Comparison of ENCODE assay signal across 8 cellular contexts in the genomic region with DNA sequence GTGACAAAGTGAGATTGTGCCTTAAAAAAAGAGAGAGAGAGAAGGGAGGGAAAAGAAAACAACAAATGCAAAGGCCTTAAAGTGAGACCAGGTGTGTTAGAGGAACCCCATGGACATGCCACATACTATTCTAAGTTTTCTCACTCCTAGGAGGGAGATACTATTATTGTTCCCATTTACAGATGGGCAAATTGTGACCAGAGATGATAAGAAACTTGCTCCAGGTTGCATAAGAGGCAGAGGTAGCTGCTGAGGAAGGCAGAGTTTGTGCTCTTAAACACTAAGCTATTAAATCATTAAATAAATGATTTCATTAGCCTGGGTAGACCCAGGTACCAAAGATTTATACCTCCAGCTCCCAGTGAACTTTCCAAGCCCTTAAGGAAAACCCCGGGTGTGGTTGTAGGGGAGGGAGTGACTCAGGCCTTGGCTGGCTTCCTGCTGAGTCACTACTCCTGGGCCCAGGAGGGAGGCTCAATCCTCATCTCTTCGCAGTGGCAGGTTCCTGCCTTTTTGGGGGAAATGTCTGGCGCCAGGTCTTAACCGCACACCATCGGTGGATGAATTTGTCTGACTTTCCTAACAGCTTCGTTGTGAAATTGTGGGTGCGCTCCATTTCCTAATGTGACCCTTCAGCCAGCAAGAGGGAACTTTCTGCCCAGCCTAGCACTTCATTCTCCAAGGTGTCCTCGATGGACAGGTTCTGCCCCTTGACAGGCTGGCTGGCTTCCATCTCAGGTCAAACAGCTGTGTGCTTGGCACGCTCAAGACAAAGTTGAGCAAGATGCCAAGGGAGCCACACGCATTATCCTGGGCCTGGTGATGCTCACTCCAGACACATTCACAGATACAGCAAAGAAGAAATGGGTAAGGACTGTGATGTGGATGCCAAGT. TPM values are rescaled to one million over a fixed set of nuclear protein-coding genes. Genes with fewer than 3 reads are reported as not detected.
DNase-seq lines count a peak whose midpoint lies in the region; ATAC-seq, FAIRE-seq and TF ChIP-seq lines count a peak whose summit lies in the region.

No MANE protein-coding gene starts in this region.

- H3K4me2 ChIP-seq in GM12878 (ENCODE audit: control insufficient read depth, insufficient read depth), result no peak overlapping the region

- H3K27ac ChIP-seq in GM12878 (ENCODE audit: control insufficient read depth, insufficient read depth), result no peak overlapping the region

- RAD21 ChIA-PET in GM12878 (lab: Charles Lee; ENCODE audit: unreplicated experiment), result interaction anchor here (0.9 to 1.4 kb wide), 2 partner anchors 10 to 162 kb away, joined by 5 read pairs; no protein-coding TSS in a partner anchor

- H3K9ac ChIP-seq in GM12878 (ENCODE audit: control insufficient read depth, insufficient read depth, low read length), result no peak overlapping the region

- WGBS in GM12878 (ENCODE audit: insufficient coverage, insufficient replicate concordance, low lambda C conversion rate, missing lambda C conversion rate), result 67% methylated on average over 10 of the region's 10 CpGs

- no peaks in the 10 kb centered on the region for H3K27me3 Mint-ChIP-seq in stimulated activated naive CD8-positive, alpha-beta T cell treated with anti-CD3 and anti-CD28 coated beads, Interleukin-15, Interleukin-2, amounts not matched to agents 100 ng/mL and 50 ng/mL, for 24 hours

- SMC1A ChIA-PET in GM12878 (lab: Charles Lee; ENCODE audit: uncharacterized antibody, unreplicated experiment), result interaction anchor here (0.8 to 1.4 kb wide), 3 partner anchors 35 to 160 kb away, joined by 3 to 6 read pairs (median 3); no protein-coding TSS in a partner anchor

- TF ChIP-seq POLR2A in GM12878 (IDR thresholded peaks at IDR 0.05; ENCODE audit: low read depth, low read length), result no peak

- CTCF ChIA-PET in GM12878 (lab: Yijun Ruan, JAX), result interaction anchor here (0.9 kb wide), 1 partner anchor 12 kb away, joined by 3 read pairs; no protein-coding TSS in a partner anchor

- no peak for TF ChIP-seq RAD21 in GM12878 (IDR thresholded peaks at IDR 0.05; ENCODE audit: insufficient read depth, low read depth, low read length)

- H3K9me3 Mint-ChIP-seq in stimulated activated naive CD8-positive, alpha-beta T cell treated with anti-CD3 and anti-CD28 coated beads, Interleukin-15, Interleukin-2, amounts not matched to agents 100 ng/mL and 50 ng/mL, for 24 hours, result no peaks in the 10 kb centered on the region

- POLR2A ChIA-PET in GM12878 (lab: Charles Lee), result no interaction called here

- in situ Hi-C loops in GM12878 (cut with MboI), result loop anchor here (25.0 kb wide), 1 partner anchor 365 kb away; a partner anchor contains a TSS

- H3K27ac Mint-ChIP-seq in stimulated activated naive CD8-positive, alpha-beta T cell treated with anti-CD3 and anti-CD28 coated beads, Interleukin-15, Interleukin-2, amounts not matched to agents 100 ng/mL and 50 ng/mL, for 24 hours, result peak overlapping the region; percentile 56

- 0 out of 2 replicates have a peak overlapping the region, but pooled peaks have one; percentile 16 for H2AFZ ChIP-seq in GM12878 (ENCODE audit: control insufficient read depth, low read depth, low read length)

- BruUV-seq in GM12878 (replicated peaks; lab: Mats Ljungman, UMichigan), result no TSS peak

- no peaks in the 10 kb centered on the region for H3K9me3 ChIP-seq in GM12878 (replicated peaks; ENCODE audit: control insufficient read depth, insufficient read depth, low read length)

- H3K4me3 Mint-ChIP-seq in stimulated activated naive CD8-positive, alpha-beta T cell treated with anti-CD3 and anti-CD28 coated beads, Interleukin-15, Interleukin-2, amounts not matched to agents 100 ng/mL and 50 ng/mL, for 24 hours, result peak overlapping the region; percentile 1

- H3K4me1 Mint-ChIP-seq in stimulated activated naive CD8-positive, alpha-beta T cell treated with anti-CD3 and anti-CD28 coated beads, Interleukin-15, Interleukin-2, amounts not matched to agents 100 ng/mL and 50 ng/mL, for 24 hours (ENCODE audit: low read depth), result peaks cover 47% of the 10 kb centered on the region

- intact Hi-C loops in GM12878 (cut with micrococcal nuclease; ENCODE audit: unreplicated experiment), result no loop called here

- no peak for TF ChIP-seq CTCF in GM12878 (IDR thresholded peaks at IDR 0.05 in 2 of 3, conservative IDR thresholded peaks at IDR 0.05 in 1 of 3; ENCODE audit: control insufficient read depth in 2 of 3, extremely low read depth in 1 of 3, insufficient read depth in 1 of 3, low read depth in 3 of 3, low read length in 3 of 3)

- no peaks in the 10 kb centered on the region for H3K27me3 ChIP-seq in GM12878 (replicated peaks in 1 of 2; ENCODE audit: control insufficient read depth in 2 of 2, insufficient read depth in 2 of 2, low read length in 1 of 2)

- no peak for FAIRE-seq in GM12878 (lab: Jason Lieb, UNC)

- no peaks in the 10 kb centered on the region for H3K36me3 ChIP-seq in GM12878 (ENCODE audit: control insufficient read depth in 2 of 2, insufficient read depth in 2 of 2, low read length in 1 of 2)

- ATAC-seq in GM12878 (peak; percentile 37; the same call in 1 of the 3 replicates), HG03280 (IDR thresholded peaks at IDR 0.05; ENCODE audit: unreplicated experiment) (no peak)

- peaks cover 8% of the 10 kb centered on the region; the same call in 1 of the 2 replicates for H3K4me1 ChIP-seq in GM12878 (ENCODE audit: control insufficient read depth, insufficient read depth, low read length)

- no peaks in the 10 kb centered on the region for H4K20me1 ChIP-seq in GM12878 (ENCODE audit: control insufficient read depth, insufficient read depth)

- H3K36me3 Mint-ChIP-seq in stimulated activated naive CD8-positive, alpha-beta T cell treated with anti-CD3 and anti-CD28 coated beads, Interleukin-15, Interleukin-2, amounts not matched to agents 100 ng/mL and 50 ng/mL, for 24 hours (ENCODE audit: low read depth), result no peaks in the 10 kb centered on the region

- TF ChIP-seq EP300 in GM12878 (IDR thresholded peaks at IDR 0.05; ENCODE audit: borderline replicate concordance in 1 of 2, control insufficient read depth in 1 of 2, low read depth in 2 of 2, low read length in 2 of 2), result no peak

- DNase-seq in GM04504 (ENCODE audit: low read depth) (peak; percentile 94), OCI-M1 (lab: John Stamatoyannopoulos, UW) (peak; percentile 76), GM12878 (ENCODE audit: low read depth, low spot score) (no peak), kidney glomerular epithelial cell (lab: John Stamatoyannopoulos, UW) (peak; percentile 95), NCI-H82 treated with DMSO at 0.1 percent for 48 hours (lab: John Stamatoyannopoulos, UW; ENCODE audit: unreplicated experiment) (no peak), NCI-H345 (lab: John Stamatoyannopoulos, UW) (no peak)

- H3K4me3 ChIP-seq in GM12878, result no peak overlapping the region

- no peaks in the 10 kb centered on the region for H3K79me2 ChIP-seq in GM12878 (ENCODE audit: control insufficient read depth, insufficient read depth, low read length)

TF ChIP-seq in GM12878, 131 proteins besides CTCF, POLR2A, EP300 and RAD21 (continues in another document):
- no peak for TF ChIP-seq CBX5 (IDR thresholded peaks at IDR 0.05; ENCODE audit: low read depth)
- no peak for TF ChIP-seq KLF5 (IDR thresholded peaks at IDR 0.05; ENCODE audit: partially characterized antibody)

RNA-seq across cellular contexts. Expression of a gene that starts 33.4 kb away (rescaled TPM):
- 26.1 and 28.1 TPM in 2 replicates for total RNA-seq in GM12878 (2013; cell fraction: nucleolus; rRNA removed)
- total RNA-seq in GM12878 (2014; rRNA removed) (10.3 and 11.6 TPM in 2 replicates), GM12878 (2014; rRNA removed; fragmentation: Illumina TruSeq; extraction: Trizol) (13.5 and 14.2 TPM in 2 replicates), GM12878 (2021) (21.0 and 22.4 TPM in 2 replicates)
- polyA plus RNA-seq in GM12878 (2011; ENCODE audit: low read depth), result 4.1 TPM
- polyA plus RNA-seq in GM12878 (2011; rRNA removed) (0.22 and 0.37 TPM in 2 replicates), GM12878 (2014; fragmentation: Illumina TruSeq; extraction: Trizol) (11.0 and 11.7 TPM in 2 replicates), GM12878 (2014; fragmentation: Nextera tagmentation; extraction: Ambion mirVana) (under 1 TPM; 0.77 to 0.91 TPM), GM12878 (2014; rRNA removed) (7.6 and 9.1 TPM in 2 replicates), GM12878 (2016; fragmentation: Nextera tagmentation; extraction: Ambion mirVana) (1 to 10 TPM; 2.1 to 5.6 TPM)
- polyA plus RNA-seq in GM12878 (2011; cell fraction: cytosol; rRNA removed), result 0.10 and 0.15 TPM in 2 replicates
- polyA plus RNA-seq in GM12878 (2011; cell fraction: nucleus; rRNA removed), result 0.15 and 0.34 TPM in 2 replicates
- 5.8 and 6.2 TPM in 2 replicates for polyA plus RNA-seq in GM12878 (2012)
- 0.15 TPM in 2 replicates for polyA minus RNA-seq in GM12878 (2011; rRNA and poly(A)+ RNA removed)
- polyA minus RNA-seq in GM12878 (2011; cell fraction: cytosol; rRNA and poly(A)+ RNA removed), result 0.27 and 0.31 TPM in 2 replicates
- polyA minus RNA-seq in GM12878 (2011; cell fraction: nucleus; rRNA and poly(A)+ RNA removed), result under 0.01 and 0.19 TPM in 2 replicates

Comparison
In these comparisons a context has a peak if more than half of its experiments do, and no peak if none do; other contexts are left out.
1. DNase-seq: peak in GM04504 (single experiment), OCI-M1 (single experiment) and kidney glomerular epithelial cell (single experiment); none in GM12878 (single experiment), NCI-H82 treated with DMSO at 0.1 percent for 48 hours (single experiment) and NCI-H345 (single experiment).